8 cellular contexts compared by ENCODE assay signal in the genomic region with DNA sequence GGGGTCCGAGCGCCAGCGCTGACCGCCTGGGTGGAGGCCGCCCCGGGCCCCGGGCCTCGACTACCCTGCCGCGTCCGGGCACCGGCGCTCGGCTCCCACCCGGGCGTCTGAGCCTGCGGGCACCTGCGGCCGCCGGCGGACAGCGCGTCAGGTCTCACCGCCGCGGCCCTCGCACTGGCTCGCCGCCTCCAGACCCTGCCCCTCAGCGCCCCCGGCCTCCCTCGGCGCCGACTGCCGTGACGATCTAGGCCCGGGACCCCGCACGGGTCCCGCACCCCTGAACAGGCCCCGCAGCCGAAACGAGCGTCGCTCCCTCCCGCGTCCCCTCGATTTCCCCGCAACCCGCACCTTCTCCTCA. TPM values are rescaled to one million over a fixed set of nuclear protein-coding genes. Genes with fewer than 3 reads are reported as not detected.
DNase-seq lines count a peak whose midpoint lies in the region; ATAC-seq and TF ChIP-seq lines count a peak whose summit lies in the region.

No MANE protein-coding gene starts in this region.

- no peaks in the 10 kb centered on the region for H3K27me3 ChIP-seq in SU-DHL-6 (ENCODE audit: low read length)
- H3K27me3 ChIP-seq in neuron (ENCODE audit: insufficient read depth, low read length) = no peaks in the 10 kb centered on the region

- no peaks in the 10 kb centered on the region for H3K36me3 ChIP-seq in SU-DHL-6 (ENCODE audit: low read length)
- peaks cover 26% of the 10 kb centered on the region for H3K36me3 ChIP-seq in neuron (ENCODE audit: insufficient read depth, low read length)

- peaks cover 18% of the 10 kb centered on the region for H3K4me1 ChIP-seq in neuron (ENCODE audit: insufficient read depth, low read length)

- H3K79me2 ChIP-seq in SU-DHL-6 (ENCODE audit: insufficient read depth, low read length) = peaks cover 70% of the 10 kb centered on the region

- no peaks in the 10 kb centered on the region for H3K9me2 ChIP-seq in SU-DHL-6 (replicated peaks; ENCODE audit: insufficient read depth, low read length)

- peaks cover 10% of the 10 kb centered on the region; the same call in 1 of the 2 replicates for H3F3A ChIP-seq in SU-DHL-6 (ENCODE audit: insufficient read depth)

- ATAC-seq in HG02870 (IDR thresholded peaks at IDR 0.05; ENCODE audit: unreplicated experiment) (peak; percentile 13), esophagus mucosa (peak; percentile 25)

- H3K9me3 Mint-ChIP-seq in activated T-cell treated with anti-CD3 and anti-CD28 coated beads, Interleukin-2, amount 50 U/mL, for 24 hours = no peaks in the 10 kb centered on the region

- no peak for DNase-seq in activated T-cell treated with anti-CD3 and anti-CD28 coated beads, Interleukin-2, amount 50 U/mL, for 24 hours
- DNase-seq in activated T-cell treated with anti-CD3 and anti-CD28 coated beads for 4 hours (no peak), NCI-H345 treated with DMSO at 0.1 percent for 48 hours (lab: John Stamatoyannopoulos, UW; ENCODE audit: unreplicated experiment) (no peak), NCI-H526 treated with DMSO at 0.1 percent for 48 hours (lab: John Stamatoyannopoulos, UW) (no peak)

- no peaks in the 10 kb centered on the region for H3K9me3 ChIP-seq in SU-DHL-6 (ENCODE audit: insufficient read depth, low read length)
- H3K9me3 ChIP-seq in neuron (ENCODE audit: low read length) = no peaks in the 10 kb centered on the region

- peak overlapping the region; percentile 83 for H3K4me3 ChIP-seq in SU-DHL-6 (ENCODE audit: insufficient read depth, low read length, poor library complexity, severe bottlenecking)
- H3K4me3 ChIP-seq in neuron (ENCODE audit: low read length) = peak overlapping the region; percentile 99

- H4K20me1 ChIP-seq in SU-DHL-6 (ENCODE audit: low read depth, low read length) = no peaks in the 10 kb centered on the region

- H3K4me2 ChIP-seq in SU-DHL-6 (ENCODE audit: low read depth, low read length, poor library complexity, severe bottlenecking) = peak overlapping the region; percentile 82

- peak overlapping the region; percentile 100 for H3K27ac Mint-ChIP-seq in activated T-cell treated with anti-CD3 and anti-CD28 coated beads, Interleukin-2, amount 50 U/mL, for 24 hours

- no peaks in the 10 kb centered on the region for H3K27me3 Mint-ChIP-seq in activated T-cell treated with anti-CD3 and anti-CD28 coated beads, Interleukin-2, amount 50 U/mL, for 24 hours

- H3K36me3 Mint-ChIP-seq in activated T-cell treated with anti-CD3 and anti-CD28 coated beads, Interleukin-2, amount 50 U/mL, for 24 hours (ENCODE audit: low read depth) = peaks cover 50% of the 10 kb centered on the region

- H3K27ac ChIP-seq in SU-DHL-6 (ENCODE audit: low read depth, low read length) = peak overlapping the region; percentile 76

- H3K9ac ChIP-seq in SU-DHL-6 (ENCODE audit: low read length) = peak overlapping the region; percentile 90

- no peak for TF ChIP-seq CTCF in SU-DHL-6 (IDR thresholded peaks at IDR 0.05; ENCODE audit: insufficient read depth, low read length, poor library complexity, severe bottlenecking)

- H2AFZ ChIP-seq in SU-DHL-6 (ENCODE audit: low read depth, low read length, severe bottlenecking) = no peak overlapping the region
- peak overlapping the region; percentile 54 for H2AFZ ChIP-seq in neuron (ENCODE audit: low read depth, low read length)

- H3K4me1 Mint-ChIP-seq in activated T-cell treated with anti-CD3 and anti-CD28 coated beads, Interleukin-2, amount 50 U/mL, for 24 hours (ENCODE audit: low read depth) = peaks cover 28% of the 10 kb centered on the region

- H3K4me3 Mint-ChIP-seq in activated T-cell treated with anti-CD3 and anti-CD28 coated beads, Interleukin-2, amount 50 U/mL, for 24 hours = peak overlapping the region; percentile 100

RNA-seq across cellular contexts. Expression of a gene that starts 0.3 kb away (rescaled TPM):
- total RNA-seq in esophagus mucosa = 49.4 TPM

RNA-seq across cellular contexts. Expression of a gene that starts 28.4 kb away (rescaled TPM):
- 13.4 TPM for total RNA-seq in esophagus mucosa

RNA-seq across cellular contexts. Expression of a gene that starts 39.4 kb away (rescaled TPM):
- 8.8 TPM for total RNA-seq in esophagus mucosa

RNA-seq across cellular contexts. Expression of a gene that starts 59.0 kb away (rescaled TPM):
- 48.9 TPM for total RNA-seq in esophagus mucosa
